ENCODE assay signal across 1 cellular context in the genomic region with DNA sequence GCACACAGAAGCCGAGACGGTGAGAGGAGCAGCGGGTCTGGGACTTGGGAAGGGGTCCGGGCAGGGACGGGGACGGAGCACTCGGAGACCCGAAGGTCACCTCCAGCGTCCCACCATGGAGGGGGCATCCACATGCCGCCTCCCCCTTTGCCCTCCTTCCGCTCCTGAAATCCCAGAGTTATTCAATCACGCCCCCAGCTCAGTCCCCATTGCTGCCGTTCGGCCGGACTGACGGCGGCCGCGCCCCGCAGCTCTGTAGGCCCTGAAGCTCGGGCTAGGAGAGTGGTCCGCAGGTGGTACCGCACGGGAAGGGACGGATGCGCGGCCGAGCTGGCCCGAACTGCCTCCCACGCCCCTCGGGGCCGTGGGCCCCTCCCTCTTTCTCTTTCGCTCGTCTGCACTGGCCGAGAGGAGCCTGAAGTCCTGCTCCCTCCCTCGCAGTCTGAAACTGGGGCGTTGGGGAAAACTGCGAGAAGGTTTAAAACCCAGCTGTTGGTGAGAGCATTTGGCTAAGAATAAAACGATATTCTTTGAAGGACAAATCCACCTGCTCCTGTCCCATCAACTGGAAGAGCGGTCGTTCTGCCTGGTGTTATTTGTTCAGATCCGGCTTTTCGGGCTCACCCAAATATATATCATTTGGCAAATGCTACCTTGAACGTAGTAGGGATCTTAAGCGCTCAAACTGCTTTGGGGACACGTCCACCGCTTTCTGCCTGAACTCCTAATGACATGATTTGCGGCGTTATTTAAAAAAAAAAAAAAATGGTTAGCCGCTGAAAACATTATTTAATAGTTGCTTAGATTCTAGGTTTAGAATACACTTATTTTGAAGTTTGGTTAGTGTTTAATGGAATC.
TF ChIP-seq lines count a peak whose summit lies in the region.

No MANE protein-coding gene starts in this region.

TF ChIP-seq in K562, 482 proteins besides CTCF, POLR2A, EP300 and RAD21 (continued from another document and continues in another):
- TF ChIP-seq, protein P1, sequence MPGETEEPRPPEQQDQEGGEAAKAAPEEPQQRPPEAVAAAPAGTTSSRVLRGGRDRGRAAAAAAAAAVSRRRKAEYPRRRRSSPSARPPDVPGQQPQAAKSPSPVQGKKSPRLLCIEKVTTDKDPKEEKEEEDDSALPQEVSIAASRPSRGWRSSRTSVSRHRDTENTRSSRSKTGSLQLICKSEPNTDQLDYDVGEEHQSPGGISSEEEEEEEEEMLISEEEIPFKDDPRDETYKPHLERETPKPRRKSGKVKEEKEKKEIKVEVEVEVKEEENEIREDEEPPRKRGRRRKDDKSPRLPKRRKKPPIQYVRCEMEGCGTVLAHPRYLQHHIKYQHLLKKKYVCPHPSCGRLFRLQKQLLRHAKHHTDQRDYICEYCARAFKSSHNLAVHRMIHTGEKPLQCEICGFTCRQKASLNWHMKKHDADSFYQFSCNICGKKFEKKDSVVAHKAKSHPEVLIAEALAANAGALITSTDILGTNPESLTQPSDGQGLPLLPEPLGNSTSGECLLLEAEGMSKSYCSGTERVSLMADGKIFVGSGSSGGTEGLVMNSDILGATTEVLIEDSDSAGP (CRISPR knock-in tag; IDR thresholded peaks at IDR 0.05): no peak
- TF ChIP-seq SIN3A (IDR thresholded peaks at IDR 0.05; ENCODE audit: borderline replicate concordance in 2 of 2, control insufficient read depth in 1 of 2, low read depth in 2 of 2, low read length in 2 of 2) (peak; percentile 11 to 72; a peak in 1 of 4 replicates), HOXB6 (CRISPR knock-in tag; IDR thresholded peaks at IDR 0.05; ENCODE audit: borderline replicate concordance) (no peak), KLF1 (tag; IDR thresholded peaks at IDR 0.05) (no peak), PHB (CRISPR knock-in tag; IDR thresholded peaks at IDR 0.05) (peak; percentile 63; the same call in 1 of the 2 replicates), JUN (IDR thresholded peaks at IDR 0.05; ENCODE audit: borderline replicate concordance, low read depth, low read length) (no peak), JUN (CRISPR knock-in tag; IDR thresholded peaks at IDR 0.05; ENCODE audit: borderline replicate concordance) (0 out of 2 replicates have a peak, but pooled peaks have one; percentile 80), RCOR1 (IDR thresholded peaks at IDR 0.05; ENCODE audit: borderline replicate concordance in 1 of 2, low read depth in 2 of 2, low read length in 2 of 2) (no peak), FOXK2 (conservative IDR thresholded peaks at IDR 0.05 in 1 of 2, IDR thresholded peaks at IDR 0.05 in 1 of 2; ENCODE audit: low read depth in 2 of 2) (no peak), SNAPC5 (CRISPR knock-in tag; IDR thresholded peaks at IDR 0.05) (no peak), ETV5 (CRISPR knock-in tag; IDR thresholded peaks at IDR 0.05; ENCODE audit: low read depth) (no peak), HMBOX1 (IDR thresholded peaks at IDR 0.05) (no peak), SRSF9 (IDR thresholded peaks at IDR 0.05; ENCODE audit: borderline replicate concordance, low read depth, low read length) (no peak), CTBP1 (IDR thresholded peaks at IDR 0.05; ENCODE audit: borderline replicate concordance) (peak; percentile 70), PHF20 (IDR thresholded peaks at IDR 0.05; ENCODE audit: partially characterized antibody) (no peak), PRPF4 (IDR thresholded peaks at IDR 0.05; ENCODE audit: insufficient read depth, low read depth, low read length, poor library complexity, severe bottlenecking) (no peak), ELF4 (CRISPR knock-in tag; IDR thresholded peaks at IDR 0.05) (no peak), JUNB (CRISPR knock-in tag; conservative IDR thresholded peaks at IDR 0.05) (no peak), KAT2B (IDR thresholded peaks at IDR 0.05; ENCODE audit: low read depth, low read length) (no peak), ZKSCAN1 (IDR thresholded peaks at IDR 0.05; ENCODE audit: low read depth, low read length) (peak; percentile 96), ZBTB12 (CRISPR knock-in tag; IDR thresholded peaks at IDR 0.05) (no peak), L3MBTL2 (IDR thresholded peaks at IDR 0.05) (no peak), MYC (IDR thresholded peaks at IDR 0.05; ENCODE audit: low read depth, low read length) (peak; percentile 78), MYC (CRISPR knock-in tag; IDR thresholded peaks at IDR 0.05; ENCODE audit: borderline replicate concordance, low read depth) (peak; percentile 31; the same call in 1 of the 2 replicates), TAF1 (IDR thresholded peaks at IDR 0.05; ENCODE audit: control insufficient read depth, extremely low read depth, insufficient read depth, low read length, severe bottlenecking) (peak; percentile 57), MBD1 (CRISPR knock-in tag; IDR thresholded peaks at IDR 0.05) (no peak), ZNF75A (CRISPR knock-in tag; IDR thresholded peaks at IDR 0.05) (no peak), NR2C1 (IDR thresholded peaks at IDR 0.05) (no peak), NR2C1 (tag; IDR thresholded peaks at IDR 0.05) (no peak)
- TF ChIP-seq, protein P2, sequence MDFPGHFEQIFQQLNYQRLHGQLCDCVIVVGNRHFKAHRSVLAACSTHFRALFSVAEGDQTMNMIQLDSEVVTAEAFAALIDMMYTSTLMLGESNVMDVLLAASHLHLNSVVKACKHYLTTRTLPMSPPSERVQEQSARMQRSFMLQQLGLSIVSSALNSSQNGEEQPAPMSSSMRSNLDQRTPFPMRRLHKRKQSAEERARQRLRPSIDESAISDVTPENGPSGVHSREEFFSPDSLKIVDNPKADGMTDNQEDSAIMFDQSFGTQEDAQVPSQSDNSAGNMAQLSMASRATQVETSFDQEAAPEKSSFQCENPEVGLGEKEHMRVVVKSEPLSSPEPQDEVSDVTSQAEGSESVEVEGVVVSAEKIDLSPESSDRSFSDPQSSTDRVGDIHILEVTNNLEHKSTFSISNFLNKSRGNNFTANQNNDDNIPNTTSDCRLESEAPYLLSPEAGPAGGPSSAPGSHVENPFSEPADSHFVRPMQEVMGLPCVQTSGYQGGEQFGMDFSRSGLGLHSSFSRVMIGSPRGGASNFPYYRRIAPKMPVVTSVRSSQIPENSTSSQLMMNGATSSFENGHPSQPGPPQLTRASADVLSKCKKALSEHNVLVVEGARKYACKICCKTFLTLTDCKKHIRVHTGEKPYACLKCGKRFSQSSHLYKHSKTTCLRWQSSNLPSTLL (IDR thresholded peaks at IDR 0.05): no peak
- TF ChIP-seq, protein P3, sequence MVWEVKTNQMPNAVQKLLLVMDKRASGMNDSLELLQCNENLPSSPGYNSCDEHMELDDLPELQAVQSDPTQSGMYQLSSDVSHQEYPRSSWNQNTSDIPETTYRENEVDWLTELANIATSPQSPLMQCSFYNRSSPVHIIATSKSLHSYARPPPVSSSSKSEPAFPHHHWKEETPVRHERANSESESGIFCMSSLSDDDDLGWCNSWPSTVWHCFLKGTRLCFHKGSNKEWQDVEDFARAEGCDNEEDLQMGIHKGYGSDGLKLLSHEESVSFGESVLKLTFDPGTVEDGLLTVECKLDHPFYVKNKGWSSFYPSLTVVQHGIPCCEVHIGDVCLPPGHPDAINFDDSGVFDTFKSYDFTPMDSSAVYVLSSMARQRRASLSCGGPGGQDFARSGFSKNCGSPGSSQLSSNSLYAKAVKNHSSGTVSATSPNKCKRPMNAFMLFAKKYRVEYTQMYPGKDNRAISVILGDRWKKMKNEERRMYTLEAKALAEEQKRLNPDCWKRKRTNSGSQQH (CRISPR knock-in tag; IDR thresholded peaks at IDR 0.05): no peak
- TF ChIP-seq, protein P4, sequence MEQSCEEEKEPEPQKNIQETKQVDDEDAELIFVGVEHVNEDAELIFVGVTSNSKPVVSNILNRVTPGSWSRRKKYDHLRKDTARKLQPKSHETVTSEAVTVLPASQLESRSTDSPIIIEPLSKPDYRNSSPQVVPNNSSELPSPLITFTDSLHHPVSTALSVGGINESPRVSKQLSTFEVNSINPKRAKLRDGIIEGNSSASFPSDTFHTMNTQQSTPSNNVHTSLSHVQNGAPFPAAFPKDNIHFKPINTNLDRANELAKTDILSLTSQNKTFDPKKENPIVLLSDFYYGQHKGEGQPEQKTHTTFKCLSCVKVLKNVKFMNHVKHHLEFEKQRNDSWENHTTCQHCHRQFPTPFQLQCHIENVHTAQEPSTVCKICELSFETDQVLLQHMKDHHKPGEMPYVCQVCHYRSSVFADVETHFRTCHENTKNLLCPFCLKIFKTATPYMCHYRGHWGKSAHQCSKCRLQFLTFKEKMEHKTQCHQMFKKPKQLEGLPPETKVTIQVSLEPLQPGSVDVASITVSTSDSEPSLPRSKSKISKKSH (CRISPR knock-in tag; IDR thresholded peaks at IDR 0.05): no peak
- TF ChIP-seq, protein P5, sequence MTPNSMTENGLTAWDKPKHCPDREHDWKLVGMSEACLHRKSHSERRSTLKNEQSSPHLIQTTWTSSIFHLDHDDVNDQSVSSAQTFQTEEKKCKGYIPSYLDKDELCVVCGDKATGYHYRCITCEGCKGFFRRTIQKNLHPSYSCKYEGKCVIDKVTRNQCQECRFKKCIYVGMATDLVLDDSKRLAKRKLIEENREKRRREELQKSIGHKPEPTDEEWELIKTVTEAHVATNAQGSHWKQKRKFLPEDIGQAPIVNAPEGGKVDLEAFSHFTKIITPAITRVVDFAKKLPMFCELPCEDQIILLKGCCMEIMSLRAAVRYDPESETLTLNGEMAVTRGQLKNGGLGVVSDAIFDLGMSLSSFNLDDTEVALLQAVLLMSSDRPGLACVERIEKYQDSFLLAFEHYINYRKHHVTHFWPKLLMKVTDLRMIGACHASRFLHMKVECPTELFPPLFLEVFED (CRISPR knock-in tag; conservative IDR thresholded peaks at IDR 0.05): no peak
- TF ChIP-seq, protein P6, sequence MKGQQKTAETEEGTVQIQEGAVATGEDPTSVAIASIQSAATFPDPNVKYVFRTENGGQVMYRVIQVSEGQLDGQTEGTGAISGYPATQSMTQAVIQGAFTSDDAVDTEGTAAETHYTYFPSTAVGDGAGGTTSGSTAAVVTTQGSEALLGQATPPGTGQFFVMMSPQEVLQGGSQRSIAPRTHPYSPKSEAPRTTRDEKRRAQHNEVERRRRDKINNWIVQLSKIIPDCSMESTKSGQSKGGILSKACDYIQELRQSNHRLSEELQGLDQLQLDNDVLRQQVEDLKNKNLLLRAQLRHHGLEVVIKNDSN (CRISPR knock-in tag; IDR thresholded peaks at IDR 0.05): no peak
- TF ChIP-seq, protein P7, sequence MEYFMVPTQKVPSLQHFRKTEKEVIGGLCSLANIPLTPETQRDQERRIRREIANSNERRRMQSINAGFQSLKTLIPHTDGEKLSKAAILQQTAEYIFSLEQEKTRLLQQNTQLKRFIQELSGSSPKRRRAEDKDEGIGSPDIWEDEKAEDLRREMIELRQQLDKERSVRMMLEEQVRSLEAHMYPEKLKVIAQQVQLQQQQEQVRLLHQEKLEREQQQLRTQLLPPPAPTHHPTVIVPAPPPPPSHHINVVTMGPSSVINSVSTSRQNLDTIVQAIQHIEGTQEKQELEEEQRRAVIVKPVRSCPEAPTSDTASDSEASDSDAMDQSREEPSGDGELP (CRISPR knock-in tag; IDR thresholded peaks at IDR 0.05; ENCODE audit: borderline replicate concordance): peak; percentile 34; the same call in 1 of the 2 replicates
- TF ChIP-seq, protein P8, sequence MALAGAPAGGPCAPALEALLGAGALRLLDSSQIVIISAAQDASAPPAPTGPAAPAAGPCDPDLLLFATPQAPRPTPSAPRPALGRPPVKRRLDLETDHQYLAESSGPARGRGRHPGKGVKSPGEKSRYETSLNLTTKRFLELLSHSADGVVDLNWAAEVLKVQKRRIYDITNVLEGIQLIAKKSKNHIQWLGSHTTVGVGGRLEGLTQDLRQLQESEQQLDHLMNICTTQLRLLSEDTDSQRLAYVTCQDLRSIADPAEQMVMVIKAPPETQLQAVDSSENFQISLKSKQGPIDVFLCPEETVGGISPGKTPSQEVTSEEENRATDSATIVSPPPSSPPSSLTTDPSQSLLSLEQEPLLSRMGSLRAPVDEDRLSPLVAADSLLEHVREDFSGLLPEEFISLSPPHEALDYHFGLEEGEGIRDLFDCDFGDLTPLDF (CRISPR knock-in tag; IDR thresholded peaks at IDR 0.05): peak; percentile 80; the same call in 1 of the 2 replicates
- TF ChIP-seq, protein P9, sequence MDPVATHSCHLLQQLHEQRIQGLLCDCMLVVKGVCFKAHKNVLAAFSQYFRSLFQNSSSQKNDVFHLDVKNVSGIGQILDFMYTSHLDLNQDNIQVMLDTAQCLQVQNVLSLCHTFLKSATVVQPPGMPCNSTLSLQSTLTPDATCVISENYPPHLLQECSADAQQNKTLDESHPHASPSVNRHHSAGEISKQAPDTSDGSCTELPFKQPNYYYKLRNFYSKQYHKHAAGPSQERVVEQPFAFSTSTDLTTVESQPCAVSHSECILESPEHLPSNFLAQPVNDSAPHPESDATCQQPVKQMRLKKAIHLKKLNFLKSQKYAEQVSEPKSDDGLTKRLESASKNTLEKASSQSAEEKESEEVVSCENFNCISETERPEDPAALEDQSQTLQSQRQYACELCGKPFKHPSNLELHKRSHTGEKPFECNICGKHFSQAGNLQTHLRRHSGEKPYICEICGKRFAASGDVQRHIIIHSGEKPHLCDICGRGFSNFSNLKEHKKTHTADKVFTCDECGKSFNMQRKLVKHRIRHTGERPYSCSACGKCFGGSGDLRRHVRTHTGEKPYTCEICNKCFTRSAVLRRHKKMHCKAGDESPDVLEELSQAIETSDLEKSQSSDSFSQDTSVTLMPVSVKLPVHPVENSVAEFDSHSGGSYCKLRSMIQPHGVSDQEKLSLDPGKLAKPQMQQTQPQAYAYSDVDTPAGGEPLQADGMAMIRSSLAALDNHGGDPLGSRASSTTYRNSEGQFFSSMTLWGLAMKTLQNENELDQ (CRISPR knock-in tag; IDR thresholded peaks at IDR 0.05; ENCODE audit: borderline replicate concordance): no peak
